In the genomic region with DNA sequence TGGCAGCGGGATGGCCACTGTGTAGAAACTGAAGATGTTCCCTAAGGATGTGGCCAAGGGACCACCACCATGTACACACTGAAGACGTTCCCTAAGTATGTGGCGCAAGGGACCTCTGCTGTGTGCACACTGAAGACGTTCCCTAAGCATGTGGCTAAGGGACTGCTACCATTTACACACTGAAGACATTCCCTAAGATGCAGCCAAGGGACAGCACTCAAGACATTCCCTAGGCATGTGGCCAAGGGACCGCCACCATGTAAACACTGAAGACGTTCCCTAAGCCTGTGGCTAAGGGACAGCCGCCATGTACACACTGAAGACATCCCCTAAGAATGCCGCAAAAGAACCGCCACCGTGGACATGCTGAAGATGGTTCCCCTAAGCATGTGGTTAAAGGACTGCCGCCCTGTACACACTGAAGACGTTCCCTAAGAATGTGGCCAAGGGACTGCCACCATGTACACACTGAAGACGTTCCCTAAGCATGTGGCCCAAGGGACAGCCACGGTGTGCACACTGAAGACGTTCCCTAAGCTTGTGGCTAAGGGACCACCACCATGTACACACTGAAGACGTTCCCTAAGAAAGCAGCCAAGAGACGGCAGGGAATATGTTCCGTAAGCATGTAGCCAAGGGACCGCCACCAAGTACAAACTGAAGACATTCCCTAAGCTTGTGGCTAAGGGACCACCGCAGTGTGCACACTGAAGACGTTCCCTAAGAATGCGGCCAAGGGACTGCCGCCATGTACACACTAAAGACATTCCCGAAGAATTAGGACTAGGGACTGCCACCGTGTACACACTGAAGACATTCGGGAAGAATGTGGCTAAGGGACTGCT, we compare ENCODE assay signal across 1 cellular context.
TF ChIP-seq lines count a peak whose summit lies in the region.

No MANE protein-coding gene starts in this region.

TF ChIP-seq in K562, 482 proteins besides CTCF, POLR2A, EP300 and RAD21 (continued from another document and continues in another):
- TF ChIP-seq, protein P1, sequence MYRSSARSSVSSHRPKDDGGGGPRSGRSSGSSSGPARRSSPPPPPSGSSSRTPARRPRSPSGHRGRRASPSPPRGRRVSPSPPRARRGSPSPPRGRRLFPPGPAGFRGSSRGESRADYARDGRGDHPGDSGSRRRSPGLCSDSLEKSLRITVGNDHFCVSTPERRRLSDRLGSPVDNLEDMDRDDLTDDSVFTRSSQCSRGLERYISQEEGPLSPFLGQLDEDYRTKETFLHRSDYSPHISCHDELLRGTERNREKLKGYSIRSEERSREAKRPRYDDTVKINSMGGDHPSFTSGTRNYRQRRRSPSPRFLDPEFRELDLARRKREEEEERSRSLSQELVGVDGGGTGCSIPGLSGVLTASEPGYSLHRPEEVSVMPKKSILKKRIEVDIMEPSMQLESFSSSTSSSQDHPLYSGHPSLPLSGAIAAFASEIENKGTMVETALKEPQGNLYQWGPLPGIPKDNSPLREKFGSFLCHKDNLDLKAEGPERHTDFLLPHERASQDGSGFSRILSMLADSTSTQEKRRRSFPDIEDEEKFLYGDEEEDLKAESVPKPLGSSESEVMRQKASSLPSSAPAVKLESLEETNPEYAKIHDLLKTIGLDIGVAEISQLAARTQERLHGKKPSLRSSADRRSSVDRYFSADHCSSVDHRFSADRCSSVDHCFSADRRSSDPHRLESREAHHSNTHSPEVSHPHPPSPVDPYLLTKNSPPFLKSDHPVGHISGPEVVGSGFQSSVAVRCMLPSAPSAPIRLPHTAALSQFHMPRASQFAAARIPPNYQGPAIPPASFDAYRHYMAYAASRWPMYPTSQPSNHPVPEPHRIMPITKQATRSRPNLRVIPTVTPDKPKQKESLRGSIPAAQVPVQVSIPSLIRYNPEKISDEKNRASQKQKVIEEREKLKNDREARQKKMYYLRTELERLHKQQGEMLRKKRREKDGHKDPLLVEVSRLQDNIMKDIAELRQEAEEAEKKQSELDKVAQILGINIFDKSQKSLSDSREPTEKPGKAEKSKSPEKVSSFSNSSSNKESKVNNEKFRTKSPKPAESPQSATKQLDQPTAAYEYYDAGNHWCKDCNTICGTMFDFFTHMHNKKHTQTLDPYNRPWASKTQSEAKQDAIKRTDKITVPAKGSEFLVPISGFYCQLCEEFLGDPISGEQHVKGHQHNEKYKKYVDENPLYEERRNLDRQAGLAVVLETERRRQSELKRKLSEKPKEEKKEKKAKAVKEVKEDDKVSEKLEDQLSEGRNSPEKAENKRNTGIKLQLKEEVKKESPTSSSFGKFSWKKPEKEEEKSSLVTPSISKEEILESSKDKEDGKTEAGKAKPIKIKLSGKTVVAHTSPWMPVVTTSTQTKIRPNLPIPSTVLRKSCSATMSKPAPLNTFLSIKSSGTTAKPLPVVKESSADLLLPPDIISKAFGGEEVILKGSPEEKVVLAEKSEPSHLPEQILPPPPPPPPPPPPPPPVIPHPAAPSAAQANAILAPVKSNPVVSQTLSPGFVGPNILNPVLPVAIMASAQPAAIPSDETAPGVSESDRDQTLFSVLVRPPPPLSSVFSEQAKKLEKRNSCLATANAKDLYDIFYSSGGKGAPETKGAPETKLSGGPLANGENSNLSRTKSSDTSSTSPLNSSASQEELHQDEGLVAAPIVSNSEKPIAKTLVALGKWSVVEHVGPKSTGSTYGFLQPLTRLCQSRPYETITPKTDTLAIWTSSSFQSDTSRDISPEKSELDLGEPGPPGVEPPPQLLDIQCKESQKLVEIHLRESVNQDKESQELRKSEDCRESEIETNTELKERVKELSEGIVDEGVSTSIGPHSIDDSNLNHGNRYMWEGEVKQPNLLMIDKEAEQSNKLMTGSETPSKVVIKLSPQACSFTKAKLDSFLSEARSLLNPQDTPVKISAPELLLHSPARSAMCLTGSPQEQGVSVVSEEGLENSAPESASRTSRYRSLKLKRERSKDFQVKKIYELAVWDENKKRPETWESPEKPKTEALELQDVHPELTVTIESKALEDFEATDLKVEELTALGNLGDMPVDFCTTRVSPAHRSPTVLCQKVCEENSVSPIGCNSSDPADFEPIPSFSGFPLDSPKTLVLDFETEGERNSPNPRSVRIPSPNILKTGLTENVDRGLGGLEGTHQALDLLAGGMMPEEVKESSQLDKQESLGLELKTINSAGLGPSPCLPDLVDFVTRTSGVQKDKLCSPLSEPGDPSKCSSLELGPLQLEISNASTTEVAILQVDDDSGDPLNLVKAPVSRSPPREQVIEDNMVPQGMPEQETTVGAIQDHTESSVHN (IDR thresholded peaks at IDR 0.05; ENCODE audit: borderline replicate concordance in 1 of 2, low read depth in 1 of 2), result peak in 1 of 2 experiments; percentile 42; a peak in 1 of 4 replicates
- TF ChIP-seq JUND (IDR thresholded peaks at IDR 0.05; ENCODE audit: borderline replicate concordance, low read depth, low read length) (peak; percentile 54), JUND (tag; IDR thresholded peaks at IDR 0.05; ENCODE audit: borderline replicate concordance, low read depth, low read length) (no peak; the same call in 1 of the 3 replicates), NCOA6 (IDR thresholded peaks at IDR 0.05) (peak; percentile 83), ZNF175 (CRISPR knock-in tag; IDR thresholded peaks at IDR 0.05; ENCODE audit: low read depth) (no peak), PTBP1 (IDR thresholded peaks at IDR 0.05; ENCODE audit: low read depth, low read length) (no peak), FOXK1 (CRISPR knock-in tag; IDR thresholded peaks at IDR 0.05; ENCODE audit: borderline replicate concordance) (peak; percentile 85; the same call in 1 of the 2 replicates), BCOR (IDR thresholded peaks at IDR 0.05) (0 out of 2 replicates have a peak, but pooled peaks have one; percentile 3), TBL1XR1 (IDR thresholded peaks at IDR 0.05; ENCODE audit: low read length in 2 of 2) (peak in 1 of 2 experiments; percentile 35; a peak in 2 of 4 replicates), POLR2G (IDR thresholded peaks at IDR 0.05; ENCODE audit: low read depth, low read length) (no peak), ARID2 (IDR thresholded peaks at IDR 0.05) (no peak), HNRNPLL (IDR thresholded peaks at IDR 0.05; ENCODE audit: low read depth, low read length, poor library complexity, severe bottlenecking) (peak; percentile 50), PRMT5 (CRISPR knock-in tag; IDR thresholded peaks at IDR 0.05) (no peak), PCBP2 (IDR thresholded peaks at IDR 0.05; ENCODE audit: low read depth, low read length, poor library complexity, severe bottlenecking) (no peak), TRIM24 (IDR thresholded peaks at IDR 0.05) (peak; percentile 21 to 24; a peak in 1 of 4 replicates), RREB1 (CRISPR knock-in tag; IDR thresholded peaks at IDR 0.05) (no peak), CBX3 (IDR thresholded peaks at IDR 0.05; ENCODE audit: borderline replicate concordance in 1 of 2, low read length in 2 of 2) (peak in 1 of 2 experiments; percentile 57; a peak in 1 of 3 replicates), IRF9 (tag; IDR thresholded peaks at IDR 0.05) (peak; percentile 23; the same call in 1 of the 2 replicates), RBM25 (IDR thresholded peaks at IDR 0.05; ENCODE audit: low read depth, low read length, severe bottlenecking) (peak; percentile 17), RAD51 (IDR thresholded peaks at IDR 0.05; ENCODE audit: borderline replicate concordance, low read depth) (no peak), CBFA2T3 (IDR thresholded peaks at IDR 0.05) (peak; percentile 13), ZBTB33 (CRISPR knock-in tag; IDR thresholded peaks at IDR 0.05) (peak; percentile 65), NFE2L1 (tag; IDR thresholded peaks at IDR 0.05; ENCODE audit: borderline replicate concordance, low read depth) (no peak), DPF2 (IDR thresholded peaks at IDR 0.05) (no peak), SMAD1 (IDR thresholded peaks at IDR 0.05; ENCODE audit: low read depth, low read length, partially characterized antibody) (peak; percentile 62), SMARCC2 (IDR thresholded peaks at IDR 0.05; ENCODE audit: low read depth) (no peak), HLTF (IDR thresholded peaks at IDR 0.05) (0 out of 2 replicates have a peak, but pooled peaks have one; percentile 12), CHD4 (IDR thresholded peaks at IDR 0.05; ENCODE audit: insufficient read depth, insufficient replicate concordance, low read depth, low read length, poor library complexity, severe bottlenecking) (peak; percentile 98), MECOM (CRISPR knock-in tag; IDR thresholded peaks at IDR 0.05) (no peak), TEAD1 (CRISPR knock-in tag; IDR thresholded peaks at IDR 0.05) (peak; percentile 52 to 95; a peak in 3 of 4 replicates), TBP (optimal IDR thresholded peaks at IDR 0.05; ENCODE audit: low read depth, low read length) (no peak), TOE1 (IDR thresholded peaks at IDR 0.05; ENCODE audit: borderline replicate concordance) (peak; percentile 98), TOE1 (CRISPR knock-in tag; IDR thresholded peaks at IDR 0.05; ENCODE audit: borderline replicate concordance, low read depth) (no peak; the same call in 1 of the 2 replicates), CREM (IDR thresholded peaks at IDR 0.05; ENCODE audit: low read depth) (peak; percentile 86), RBM39 (optimal IDR thresholded peaks at IDR 0.05; ENCODE audit: low read depth, low read length) (peak; percentile 28), FOS (IDR thresholded peaks at IDR 0.05; ENCODE audit: extremely low read depth, insufficient read length) (no peak), ILF3 (IDR thresholded peaks at IDR 0.05; ENCODE audit: borderline replicate concordance) (no peak), ZBED1 (IDR thresholded peaks at IDR 0.05) (no peak; the same call in 1 of the 2 replicates)
- TF ChIP-seq, protein P2, sequence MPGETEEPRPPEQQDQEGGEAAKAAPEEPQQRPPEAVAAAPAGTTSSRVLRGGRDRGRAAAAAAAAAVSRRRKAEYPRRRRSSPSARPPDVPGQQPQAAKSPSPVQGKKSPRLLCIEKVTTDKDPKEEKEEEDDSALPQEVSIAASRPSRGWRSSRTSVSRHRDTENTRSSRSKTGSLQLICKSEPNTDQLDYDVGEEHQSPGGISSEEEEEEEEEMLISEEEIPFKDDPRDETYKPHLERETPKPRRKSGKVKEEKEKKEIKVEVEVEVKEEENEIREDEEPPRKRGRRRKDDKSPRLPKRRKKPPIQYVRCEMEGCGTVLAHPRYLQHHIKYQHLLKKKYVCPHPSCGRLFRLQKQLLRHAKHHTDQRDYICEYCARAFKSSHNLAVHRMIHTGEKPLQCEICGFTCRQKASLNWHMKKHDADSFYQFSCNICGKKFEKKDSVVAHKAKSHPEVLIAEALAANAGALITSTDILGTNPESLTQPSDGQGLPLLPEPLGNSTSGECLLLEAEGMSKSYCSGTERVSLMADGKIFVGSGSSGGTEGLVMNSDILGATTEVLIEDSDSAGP (CRISPR knock-in tag; IDR thresholded peaks at IDR 0.05), result 0 out of 2 replicates have a peak, but pooled peaks have one; percentile 42
- TF ChIP-seq, protein P3, sequence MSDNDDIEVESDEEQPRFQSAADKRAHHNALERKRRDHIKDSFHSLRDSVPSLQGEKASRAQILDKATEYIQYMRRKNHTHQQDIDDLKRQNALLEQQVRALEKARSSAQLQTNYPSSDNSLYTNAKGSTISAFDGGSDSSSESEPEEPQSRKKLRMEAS (CRISPR knock-in tag; IDR thresholded peaks at IDR 0.05), result peak; percentile 68
